ENCODE assay signal across 10 cellular contexts in the genomic region with DNA sequence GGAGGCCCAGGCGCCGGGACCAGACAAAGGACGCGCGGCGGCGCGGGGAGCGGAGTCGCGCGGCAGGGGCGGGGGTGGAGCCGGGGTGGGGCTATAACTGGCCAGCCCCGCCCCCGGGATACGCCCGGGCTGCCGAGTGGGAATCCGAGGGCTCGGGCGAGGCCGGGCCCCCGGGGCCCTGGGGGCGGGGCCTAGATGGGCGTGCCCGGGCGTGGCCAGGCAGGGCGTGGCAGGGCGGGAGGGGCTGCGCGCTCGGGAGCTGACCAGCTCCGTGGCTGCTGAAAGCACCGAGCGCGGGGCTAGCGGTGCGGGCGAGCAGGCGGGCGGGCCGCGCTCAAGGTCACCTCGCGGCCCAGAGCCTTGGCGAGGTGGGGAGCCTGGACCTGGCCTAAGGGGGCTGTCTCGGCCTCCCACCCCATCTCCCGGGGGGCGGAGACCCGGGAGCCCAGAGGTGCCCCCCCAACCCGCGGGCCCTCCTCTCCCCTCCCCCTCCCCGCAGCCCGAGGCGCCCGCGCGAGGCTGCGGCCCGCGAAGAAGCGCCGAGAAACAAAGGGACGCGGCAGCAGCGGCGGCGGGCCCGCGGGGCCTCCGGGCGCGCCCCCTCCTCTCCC. TPM values are rescaled to one million over a fixed set of nuclear protein-coding genes. Genes with fewer than 3 reads are reported as not detected.
A peak's percentile ranks its signal among the peaks of the same experiment; 100 is the strongest.
DNase-seq lines count a peak whose midpoint lies in the region; ATAC-seq and TF ChIP-seq lines count a peak whose summit lies in the region.
"Had no signal": no experiment of that assay in that cellular context is flagged by ENCODE, and none has a peak within 500 bp of the region (broad histone marks: within the 10 kb centered on the region; RNA-seq: fewer than 3 reads in every experiment).

No MANE protein-coding gene starts in this region.

- no peaks in the 10 kb centered on the region for H3K9me3 Mint-ChIP-seq in mesothelial cell of epicardium
- H3K9me3 Mint-ChIP-seq: CD8-positive, alpha-beta memory T cell had no signal

- no peak overlapping the region for H3K9ac ChIP-seq in smooth muscle cell (ENCODE audit: low read depth)

- no peak overlapping the region for H3K4me3 Mint-ChIP-seq in mesothelial cell of epicardium

- H3K27ac Mint-ChIP-seq in mesothelial cell of epicardium, result no peak overlapping the region

- H3K9me3 ChIP-seq in smooth muscle cell (replicated peaks; ENCODE audit: low read depth), result no peaks in the 10 kb centered on the region

- peaks cover 3% of the 10 kb centered on the region for H3K36me3 Mint-ChIP-seq in mesothelial cell of epicardium

- peak overlapping the region; percentile 48 for H3K4me2 ChIP-seq in smooth muscle cell

- H3K4me1 Mint-ChIP-seq in mesothelial cell of epicardium, result peaks cover 10% of the 10 kb centered on the region

- H3K4me1 ChIP-seq in smooth muscle cell (ENCODE audit: low read depth), result no peaks in the 10 kb centered on the region

- no peaks in the 10 kb centered on the region for H3F3A ChIP-seq in smooth muscle cell (ENCODE audit: low read depth)

- DNase-seq in activated T-cell treated with anti-CD3 and anti-CD28 coated beads for 48 hours (ENCODE audit: low read depth) (peak; percentile 52), RKO (ENCODE audit: low spot score) (peak; percentile 78), foreskin melanocyte (peak; percentile 11), smooth muscle cell (lab: John Stamatoyannopoulos, UW; ENCODE audit: unreplicated experiment) (no peak), mesothelial cell of epicardium (ENCODE audit: low spot score in 2 of 2, unreplicated experiment in 2 of 2) (no peak), A172 (ENCODE audit: low spot score) (no peak)
- DNase-seq in activated T-cell treated with anti-CD3 and anti-CD28 coated beads, Interleukin-2, amount 50 U/mL, for 1 hour, result no peak

- no peaks in the 10 kb centered on the region for H4K20me1 ChIP-seq in smooth muscle cell (ENCODE audit: low read depth)

- TF ChIP-seq CTCF in smooth muscle cell (IDR thresholded peaks at IDR 0.05; ENCODE audit: borderline replicate concordance, insufficient read depth, poor library complexity, severe bottlenecking), result no peak
- no peak for TF ChIP-seq CTCF in mesothelial cell of epicardium (IDR thresholded peaks at IDR 0.05; ENCODE audit: unreplicated experiment)

- H2AFZ ChIP-seq in smooth muscle cell (ENCODE audit: low read depth), result no peak overlapping the region

- H3K27ac ChIP-seq in smooth muscle cell (ENCODE audit: low read depth), result no peak overlapping the region

- H3K27me3 Mint-ChIP-seq in mesothelial cell of epicardium (ENCODE audit: low read depth), result peaks cover 69% of the 10 kb centered on the region

- peak overlapping the region; percentile 24 for H3K4me3 ChIP-seq in smooth muscle cell

- H3K27me3 ChIP-seq in smooth muscle cell (ENCODE audit: low read depth), result peaks cover 52% of the 10 kb centered on the region

- no peak for ATAC-seq in GM21576 (IDR thresholded peaks at IDR 0.05; ENCODE audit: unreplicated experiment)

- 3% methylated on average over 28 of the region's 74 CpGs for WGBS in smooth muscle cell (ENCODE audit: low lambda C conversion rate)

- H3K36me3 ChIP-seq in smooth muscle cell (ENCODE audit: low read depth), result no peaks in the 10 kb centered on the region

- no peaks in the 10 kb centered on the region for H3K79me2 ChIP-seq in smooth muscle cell (ENCODE audit: low read depth)

RNA-seq across cellular contexts. Expression of gene ELAVL3, which starts 1.3 kb away (rescaled TPM):
- total RNA-seq in smooth muscle cell, result not detected in 2 replicates
- not detected in 2 replicates for polyA plus RNA-seq in smooth muscle cell
- 0.07 to 0.63 TPM in 2 of 3 replicates, not detected in the other for total RNA-seq in mesothelial cell of epicardium
- not detected in 2 replicates for total RNA-seq in A172 (2014; rRNA removed; shearing (Covaris generic))
- total RNA-seq: CD8-positive, alpha-beta memory T cell; endothelial cell of umbilical vein had no signal
- polyA plus RNA-seq: CD8-positive, alpha-beta memory T cell; endothelial cell of umbilical vein had no signal

RNA-seq across cellular contexts. Expression of gene ZNF653, which starts 26.1 kb away (rescaled TPM):
- total RNA-seq in smooth muscle cell, result 2.2 and 2.9 TPM in 2 replicates
- 5.5 and 10.8 TPM in 2 replicates for polyA plus RNA-seq in smooth muscle cell
- total RNA-seq in mesothelial cell of epicardium, result 13.9 to 16.5 TPM (median 15.4 TPM) in 3 replicates
- 5.2 and 21.2 TPM in 2 replicates for total RNA-seq in A172 (2014; rRNA removed; shearing (Covaris generic))

RNA-seq across cellular contexts. Expression of gene PRKCSH, which starts 44.1 kb away (rescaled TPM):
- total RNA-seq in smooth muscle cell (25.9 and 47.4 TPM in 2 replicates), mesothelial cell of epicardium (381 to 396 TPM (median 385 TPM) in 3 replicates)
- polyA plus RNA-seq in smooth muscle cell, result 165 and 169 TPM in 2 replicates
- 149 and 173 TPM in 2 replicates for total RNA-seq in A172 (2014; rRNA removed; shearing (Covaris generic))

RNA-seq across cellular contexts. Expression of gene ODAD3, which starts 44.7 kb away (rescaled TPM):
- total RNA-seq in smooth muscle cell, result 1.0 TPM in 1 of 2 replicates, not detected in the other
- polyA plus RNA-seq in smooth muscle cell, result 3.8 and 5.1 TPM in 2 replicates
- 0.95 to 1.7 TPM (median 1.4 TPM) in 3 replicates for total RNA-seq in mesothelial cell of epicardium
- 1.5 and 6.1 TPM in 2 replicates for total RNA-seq in A172 (2014; rRNA removed; shearing (Covaris generic))
- polyA plus RNA-seq: CD8-positive, alpha-beta memory T cell had no signal

RNA-seq across cellular contexts. Expression of gene ECSIT, which starts 49.4 kb away (rescaled TPM):
- total RNA-seq in smooth muscle cell (20.7 and 21.1 TPM in 2 replicates), mesothelial cell of epicardium (32.1 to 34.4 TPM (median 32.2 TPM) in 3 replicates)
- polyA plus RNA-seq in smooth muscle cell, result 32.1 and 34.1 TPM in 2 replicates
- 44.0 and 54.0 TPM in 2 replicates for total RNA-seq in A172 (2014; rRNA removed; shearing (Covaris generic))

Comparison
In these comparisons a context has a peak if more than half of its experiments do, and no peak if none do; other contexts are left out.
1. DNase-seq: peak in activated T-cell treated with anti-CD3 and anti-CD28 coated beads for 48 hours (single experiment), RKO (single experiment) and foreskin melanocyte (single experiment); none in activated T-cell treated with anti-CD3 and anti-CD28 coated beads, Interleukin-2, amount 50 U/mL, for 1 hour (single experiment), smooth muscle cell (single experiment), mesothelial cell of epicardium (0 of 2) and A172 (single experiment).